In the genomic region with DNA sequence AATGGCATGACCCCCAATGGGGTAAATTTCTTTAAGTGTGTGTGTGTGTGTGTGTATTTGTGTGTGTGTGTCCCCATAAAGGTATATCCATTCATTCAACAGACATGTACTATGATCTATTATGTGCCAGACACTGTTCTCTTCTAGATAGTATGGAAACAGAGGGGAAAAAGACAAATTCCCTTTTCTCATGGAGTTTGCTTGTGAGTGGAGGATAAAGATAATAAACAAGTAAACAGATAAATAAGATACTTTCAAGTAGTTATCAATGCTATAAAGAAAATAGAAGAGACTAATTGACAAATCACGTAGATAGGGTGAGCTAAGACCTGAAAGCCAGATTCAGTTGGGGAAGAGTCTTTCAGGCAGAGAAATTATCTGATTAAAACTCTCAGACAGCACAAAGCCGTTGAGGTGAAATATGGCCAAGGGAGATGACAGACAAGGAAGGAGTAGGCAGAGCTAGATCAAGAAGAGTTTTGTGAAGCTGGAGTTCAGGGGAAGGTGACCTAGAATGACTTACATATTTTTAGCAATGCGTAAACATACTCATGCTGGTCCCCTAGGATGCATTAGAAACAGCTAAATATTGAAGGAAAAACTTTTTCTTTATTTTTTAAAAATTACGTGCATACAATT, we compare ENCODE assay signal across 1 cellular context.
TF ChIP-seq lines count a peak whose summit lies in the region.

No MANE protein-coding gene starts in this region.

TF ChIP-seq in K562, 482 proteins besides CTCF, POLR2A, EP300 and RAD21 (continued from another document and continues in another):
- TF ChIP-seq, protein P1, sequence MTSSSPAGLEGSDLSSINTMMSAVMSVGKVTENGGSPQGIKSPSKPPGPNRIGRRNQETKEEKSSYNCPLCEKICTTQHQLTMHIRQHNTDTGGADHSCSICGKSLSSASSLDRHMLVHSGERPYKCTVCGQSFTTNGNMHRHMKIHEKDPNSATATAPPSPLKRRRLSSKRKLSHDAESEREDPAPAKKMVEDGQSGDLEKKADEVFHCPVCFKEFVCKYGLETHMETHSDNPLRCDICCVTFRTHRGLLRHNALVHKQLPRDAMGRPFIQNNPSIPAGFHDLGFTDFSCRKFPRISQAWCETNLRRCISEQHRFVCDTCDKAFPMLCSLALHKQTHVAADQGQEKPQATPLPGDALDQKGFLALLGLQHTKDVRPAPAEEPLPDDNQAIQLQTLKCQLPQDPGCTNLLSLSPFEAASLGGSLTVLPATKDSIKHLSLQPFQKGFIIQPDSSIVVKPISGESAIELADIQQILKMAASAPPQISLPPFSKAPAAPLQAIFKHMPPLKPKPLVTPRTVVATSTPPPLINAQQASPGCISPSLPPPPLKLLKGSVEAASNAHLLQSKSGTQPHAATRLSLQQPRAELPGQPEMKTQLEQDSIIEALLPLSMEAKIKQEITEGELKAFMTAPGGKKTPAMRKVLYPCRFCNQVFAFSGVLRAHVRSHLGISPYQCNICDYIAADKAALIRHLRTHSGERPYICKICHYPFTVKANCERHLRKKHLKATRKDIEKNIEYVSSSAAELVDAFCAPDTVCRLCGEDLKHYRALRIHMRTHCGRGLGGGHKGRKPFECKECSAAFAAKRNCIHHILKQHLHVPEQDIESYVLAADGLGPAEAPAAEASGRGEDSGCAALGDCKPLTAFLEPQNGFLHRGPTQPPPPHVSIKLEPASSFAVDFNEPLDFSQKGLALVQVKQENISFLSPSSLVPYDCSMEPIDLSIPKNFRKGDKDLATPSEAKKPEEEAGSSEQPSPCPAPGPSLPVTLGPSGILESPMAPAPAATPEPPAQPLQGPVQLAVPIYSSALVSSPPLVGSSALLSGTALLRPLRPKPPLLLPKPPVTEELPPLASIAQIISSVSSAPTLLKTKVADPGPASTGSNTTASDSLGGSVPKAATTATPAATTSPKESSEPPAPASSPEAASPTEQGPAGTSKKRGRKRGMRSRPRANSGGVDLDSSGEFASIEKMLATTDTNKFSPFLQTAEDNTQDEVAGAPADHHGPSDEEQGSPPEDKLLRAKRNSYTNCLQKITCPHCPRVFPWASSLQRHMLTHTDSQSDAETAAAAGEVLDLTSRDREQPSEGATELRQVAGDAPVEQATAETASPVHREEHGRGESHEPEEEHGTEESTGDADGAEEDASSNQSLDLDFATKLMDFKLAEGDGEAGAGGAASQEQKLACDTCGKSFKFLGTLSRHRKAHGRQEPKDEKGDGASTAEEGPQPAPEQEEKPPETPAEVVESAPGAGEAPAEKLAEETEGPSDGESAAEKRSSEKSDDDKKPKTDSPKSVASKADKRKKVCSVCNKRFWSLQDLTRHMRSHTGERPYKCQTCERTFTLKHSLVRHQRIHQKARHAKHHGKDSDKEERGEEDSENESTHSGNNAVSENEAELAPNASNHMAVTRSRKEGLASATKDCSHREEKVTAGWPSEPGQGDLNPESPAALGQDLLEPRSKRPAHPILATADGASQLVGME (CRISPR knock-in tag; IDR thresholded peaks at IDR 0.05), result no peak
- TF ChIP-seq NFIX (CRISPR knock-in tag; IDR thresholded peaks at IDR 0.05; ENCODE audit: low read depth) (no peak), CHD4 (IDR thresholded peaks at IDR 0.05; ENCODE audit: insufficient read depth, insufficient replicate concordance, low read depth, low read length, poor library complexity, severe bottlenecking) (no peak), NCOR1 (IDR thresholded peaks at IDR 0.05) (peak; percentile 80), HDAC2 (IDR thresholded peaks at IDR 0.05) (peak; percentile 92), POLR3G (IDR thresholded peaks at IDR 0.05; ENCODE audit: extremely low read depth, insufficient read length, insufficient replicate concordance) (no peak), ZNF347 (CRISPR knock-in tag; IDR thresholded peaks at IDR 0.05; ENCODE audit: low read depth) (no peak), JUN (IDR thresholded peaks at IDR 0.05; ENCODE audit: borderline replicate concordance, low read depth, low read length) (peak; percentile 59; the same call in 1 of the 2 replicates), JUN (CRISPR knock-in tag; IDR thresholded peaks at IDR 0.05; ENCODE audit: borderline replicate concordance) (no peak), CCNT2 (IDR thresholded peaks at IDR 0.05; ENCODE audit: borderline replicate concordance, extremely low read depth, insufficient read length, low read depth, low read length) (peak; percentile 78), ZNF316 (IDR thresholded peaks at IDR 0.05) (peak; percentile 62; the same call in 1 of the 2 replicates), C11orf30 (IDR thresholded peaks at IDR 0.05; ENCODE audit: low read depth) (peak; percentile 41), ZNF589 (CRISPR knock-in tag; IDR thresholded peaks at IDR 0.05; ENCODE audit: low read depth) (no peak), XRCC3 (IDR thresholded peaks at IDR 0.05) (no peak), ZFP1 (CRISPR knock-in tag; IDR thresholded peaks at IDR 0.05) (no peak), ZNF12 (CRISPR knock-in tag; IDR thresholded peaks at IDR 0.05) (no peak), ZNF778 (CRISPR knock-in tag; IDR thresholded peaks at IDR 0.05) (no peak), IRF2 (CRISPR knock-in tag; IDR thresholded peaks at IDR 0.05) (no peak), ZKSCAN1 (IDR thresholded peaks at IDR 0.05; ENCODE audit: low read depth, low read length) (no peak), ZNF274 (IDR thresholded peaks at IDR 0.05; ENCODE audit: borderline replicate concordance, low read depth, low read length) (no peak), PHB2 (IDR thresholded peaks at IDR 0.05; ENCODE audit: low read depth) (no peak), SP2 (IDR thresholded peaks at IDR 0.05; ENCODE audit: extremely low read depth, low read depth, low read length, poor library complexity, severe bottlenecking) (no peak), SMARCE1 (IDR thresholded peaks at IDR 0.05) (peak; percentile 87), MAFF (IDR thresholded peaks at IDR 0.05; ENCODE audit: low read length) (no peak), ZFP36 (IDR thresholded peaks at IDR 0.05; ENCODE audit: low read depth, low read length, partially characterized antibody) (peak; percentile 55), CXXC5 (CRISPR knock-in tag; IDR thresholded peaks at IDR 0.05) (peak; percentile 75), ZNF584 (CRISPR knock-in tag; IDR thresholded peaks at IDR 0.05; ENCODE audit: low read depth) (peak; percentile 53; the same call in 1 of the 2 replicates), RHOXF2B (CRISPR knock-in tag; conservative IDR thresholded peaks at IDR 0.05) (no peak), KLF10 (CRISPR knock-in tag; IDR thresholded peaks at IDR 0.05) (no peak)
- TF ChIP-seq, protein P2, sequence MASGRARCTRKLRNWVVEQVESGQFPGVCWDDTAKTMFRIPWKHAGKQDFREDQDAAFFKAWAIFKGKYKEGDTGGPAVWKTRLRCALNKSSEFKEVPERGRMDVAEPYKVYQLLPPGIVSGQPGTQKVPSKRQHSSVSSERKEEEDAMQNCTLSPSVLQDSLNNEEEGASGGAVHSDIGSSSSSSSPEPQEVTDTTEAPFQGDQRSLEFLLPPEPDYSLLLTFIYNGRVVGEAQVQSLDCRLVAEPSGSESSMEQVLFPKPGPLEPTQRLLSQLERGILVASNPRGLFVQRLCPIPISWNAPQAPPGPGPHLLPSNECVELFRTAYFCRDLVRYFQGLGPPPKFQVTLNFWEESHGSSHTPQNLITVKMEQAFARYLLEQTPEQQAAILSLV (tag; IDR thresholded peaks at IDR 0.05), result no peak
- TF ChIP-seq, protein P3, sequence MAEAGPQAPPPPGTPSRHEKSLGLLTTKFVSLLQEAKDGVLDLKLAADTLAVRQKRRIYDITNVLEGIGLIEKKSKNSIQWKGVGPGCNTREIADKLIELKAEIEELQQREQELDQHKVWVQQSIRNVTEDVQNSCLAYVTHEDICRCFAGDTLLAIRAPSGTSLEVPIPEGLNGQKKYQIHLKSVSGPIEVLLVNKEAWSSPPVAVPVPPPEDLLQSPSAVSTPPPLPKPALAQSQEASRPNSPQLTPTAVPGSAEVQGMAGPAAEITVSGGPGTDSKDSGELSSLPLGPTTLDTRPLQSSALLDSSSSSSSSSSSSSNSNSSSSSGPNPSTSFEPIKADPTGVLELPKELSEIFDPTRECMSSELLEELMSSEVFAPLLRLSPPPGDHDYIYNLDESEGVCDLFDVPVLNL (CRISPR knock-in tag; IDR thresholded peaks at IDR 0.05; ENCODE audit: low read depth), result no peak
- TF ChIP-seq, protein P4, sequence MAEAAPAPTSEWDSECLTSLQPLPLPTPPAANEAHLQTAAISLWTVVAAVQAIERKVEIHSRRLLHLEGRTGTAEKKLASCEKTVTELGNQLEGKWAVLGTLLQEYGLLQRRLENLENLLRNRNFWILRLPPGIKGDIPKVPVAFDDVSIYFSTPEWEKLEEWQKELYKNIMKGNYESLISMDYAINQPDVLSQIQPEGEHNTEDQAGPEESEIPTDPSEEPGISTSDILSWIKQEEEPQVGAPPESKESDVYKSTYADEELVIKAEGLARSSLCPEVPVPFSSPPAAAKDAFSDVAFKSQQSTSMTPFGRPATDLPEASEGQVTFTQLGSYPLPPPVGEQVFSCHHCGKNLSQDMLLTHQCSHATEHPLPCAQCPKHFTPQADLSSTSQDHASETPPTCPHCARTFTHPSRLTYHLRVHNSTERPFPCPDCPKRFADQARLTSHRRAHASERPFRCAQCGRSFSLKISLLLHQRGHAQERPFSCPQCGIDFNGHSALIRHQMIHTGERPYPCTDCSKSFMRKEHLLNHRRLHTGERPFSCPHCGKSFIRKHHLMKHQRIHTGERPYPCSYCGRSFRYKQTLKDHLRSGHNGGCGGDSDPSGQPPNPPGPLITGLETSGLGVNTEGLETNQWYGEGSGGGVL (CRISPR knock-in tag; IDR thresholded peaks at IDR 0.05), result no peak
- TF ChIP-seq, protein P5, sequence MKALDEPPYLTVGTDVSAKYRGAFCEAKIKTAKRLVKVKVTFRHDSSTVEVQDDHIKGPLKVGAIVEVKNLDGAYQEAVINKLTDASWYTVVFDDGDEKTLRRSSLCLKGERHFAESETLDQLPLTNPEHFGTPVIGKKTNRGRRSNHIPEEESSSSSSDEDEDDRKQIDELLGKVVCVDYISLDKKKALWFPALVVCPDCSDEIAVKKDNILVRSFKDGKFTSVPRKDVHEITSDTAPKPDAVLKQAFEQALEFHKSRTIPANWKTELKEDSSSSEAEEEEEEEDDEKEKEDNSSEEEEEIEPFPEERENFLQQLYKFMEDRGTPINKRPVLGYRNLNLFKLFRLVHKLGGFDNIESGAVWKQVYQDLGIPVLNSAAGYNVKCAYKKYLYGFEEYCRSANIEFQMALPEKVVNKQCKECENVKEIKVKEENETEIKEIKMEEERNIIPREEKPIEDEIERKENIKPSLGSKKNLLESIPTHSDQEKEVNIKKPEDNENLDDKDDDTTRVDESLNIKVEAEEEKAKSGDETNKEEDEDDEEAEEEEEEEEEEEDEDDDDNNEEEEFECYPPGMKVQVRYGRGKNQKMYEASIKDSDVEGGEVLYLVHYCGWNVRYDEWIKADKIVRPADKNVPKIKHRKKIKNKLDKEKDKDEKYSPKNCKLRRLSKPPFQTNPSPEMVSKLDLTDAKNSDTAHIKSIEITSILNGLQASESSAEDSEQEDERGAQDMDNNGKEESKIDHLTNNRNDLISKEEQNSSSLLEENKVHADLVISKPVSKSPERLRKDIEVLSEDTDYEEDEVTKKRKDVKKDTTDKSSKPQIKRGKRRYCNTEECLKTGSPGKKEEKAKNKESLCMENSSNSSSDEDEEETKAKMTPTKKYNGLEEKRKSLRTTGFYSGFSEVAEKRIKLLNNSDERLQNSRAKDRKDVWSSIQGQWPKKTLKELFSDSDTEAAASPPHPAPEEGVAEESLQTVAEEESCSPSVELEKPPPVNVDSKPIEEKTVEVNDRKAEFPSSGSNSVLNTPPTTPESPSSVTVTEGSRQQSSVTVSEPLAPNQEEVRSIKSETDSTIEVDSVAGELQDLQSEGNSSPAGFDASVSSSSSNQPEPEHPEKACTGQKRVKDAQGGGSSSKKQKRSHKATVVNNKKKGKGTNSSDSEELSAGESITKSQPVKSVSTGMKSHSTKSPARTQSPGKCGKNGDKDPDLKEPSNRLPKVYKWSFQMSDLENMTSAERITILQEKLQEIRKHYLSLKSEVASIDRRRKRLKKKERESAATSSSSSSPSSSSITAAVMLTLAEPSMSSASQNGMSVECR (CRISPR knock-in tag; IDR thresholded peaks at IDR 0.05), result no peak
- TF ChIP-seq, protein P6, sequence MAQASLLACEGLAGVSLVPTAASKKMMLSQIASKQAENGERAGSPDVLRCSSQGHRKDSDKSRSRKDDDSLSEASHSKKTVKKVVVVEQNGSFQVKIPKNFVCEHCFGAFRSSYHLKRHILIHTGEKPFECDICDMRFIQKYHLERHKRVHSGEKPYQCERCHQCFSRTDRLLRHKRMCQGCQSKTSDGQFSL (CRISPR knock-in tag; IDR thresholded peaks at IDR 0.05), result no peak
- TF ChIP-seq, protein P6 (tag; IDR thresholded peaks at IDR 0.05), result no peak
- TF ChIP-seq, protein P7, sequence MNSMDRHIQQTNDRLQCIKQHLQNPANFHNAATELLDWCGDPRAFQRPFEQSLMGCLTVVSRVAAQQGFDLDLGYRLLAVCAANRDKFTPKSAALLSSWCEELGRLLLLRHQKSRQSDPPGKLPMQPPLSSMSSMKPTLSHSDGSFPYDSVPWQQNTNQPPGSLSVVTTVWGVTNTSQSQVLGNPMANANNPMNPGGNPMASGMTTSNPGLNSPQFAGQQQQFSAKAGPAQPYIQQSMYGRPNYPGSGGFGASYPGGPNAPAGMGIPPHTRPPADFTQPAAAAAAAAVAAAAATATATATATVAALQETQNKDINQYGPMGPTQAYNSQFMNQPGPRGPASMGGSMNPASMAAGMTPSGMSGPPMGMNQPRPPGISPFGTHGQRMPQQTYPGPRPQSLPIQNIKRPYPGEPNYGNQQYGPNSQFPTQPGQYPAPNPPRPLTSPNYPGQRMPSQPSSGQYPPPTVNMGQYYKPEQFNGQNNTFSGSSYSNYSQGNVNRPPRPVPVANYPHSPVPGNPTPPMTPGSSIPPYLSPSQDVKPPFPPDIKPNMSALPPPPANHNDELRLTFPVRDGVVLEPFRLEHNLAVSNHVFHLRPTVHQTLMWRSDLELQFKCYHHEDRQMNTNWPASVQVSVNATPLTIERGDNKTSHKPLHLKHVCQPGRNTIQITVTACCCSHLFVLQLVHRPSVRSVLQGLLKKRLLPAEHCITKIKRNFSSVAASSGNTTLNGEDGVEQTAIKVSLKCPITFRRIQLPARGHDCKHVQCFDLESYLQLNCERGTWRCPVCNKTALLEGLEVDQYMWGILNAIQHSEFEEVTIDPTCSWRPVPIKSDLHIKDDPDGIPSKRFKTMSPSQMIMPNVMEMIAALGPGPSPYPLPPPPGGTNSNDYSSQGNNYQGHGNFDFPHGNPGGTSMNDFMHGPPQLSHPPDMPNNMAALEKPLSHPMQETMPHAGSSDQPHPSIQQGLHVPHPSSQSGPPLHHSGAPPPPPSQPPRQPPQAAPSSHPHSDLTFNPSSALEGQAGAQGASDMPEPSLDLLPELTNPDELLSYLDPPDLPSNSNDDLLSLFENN (IDR thresholded peaks at IDR 0.05; ENCODE audit: low read depth in 2 of 2, low read length in 2 of 2), result no peak
- TF ChIP-seq, protein P8, sequence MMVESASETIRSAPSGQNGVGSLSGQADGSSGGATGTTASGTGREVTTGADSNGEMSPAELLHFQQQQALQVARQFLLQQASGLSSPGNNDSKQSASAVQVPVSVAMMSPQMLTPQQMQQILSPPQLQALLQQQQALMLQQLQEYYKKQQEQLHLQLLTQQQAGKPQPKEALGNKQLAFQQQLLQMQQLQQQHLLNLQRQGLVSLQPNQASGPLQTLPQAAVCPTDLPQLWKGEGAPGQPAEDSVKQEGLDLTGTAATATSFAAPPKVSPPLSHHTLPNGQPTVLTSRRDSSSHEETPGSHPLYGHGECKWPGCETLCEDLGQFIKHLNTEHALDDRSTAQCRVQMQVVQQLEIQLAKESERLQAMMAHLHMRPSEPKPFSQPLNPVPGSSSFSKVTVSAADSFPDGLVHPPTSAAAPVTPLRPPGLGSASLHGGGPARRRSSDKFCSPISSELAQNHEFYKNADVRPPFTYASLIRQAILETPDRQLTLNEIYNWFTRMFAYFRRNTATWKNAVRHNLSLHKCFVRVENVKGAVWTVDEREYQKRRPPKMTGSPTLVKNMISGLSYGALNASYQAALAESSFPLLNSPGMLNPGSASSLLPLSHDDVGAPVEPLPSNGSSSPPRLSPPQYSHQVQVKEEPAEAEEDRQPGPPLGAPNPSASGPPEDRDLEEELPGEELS (CRISPR knock-in tag; IDR thresholded peaks at IDR 0.05; ENCODE audit: borderline replicate concordance), result no peak
